1 cellular context compared by ENCODE assay signal in genomic region chr14:68589447-68590232, GRCh38.
TF ChIP-seq lines count a peak whose summit lies in the region.

No MANE protein-coding gene starts in this region.

TF ChIP-seq in H1, 55 proteins besides CTCF, POLR2A, EP300 and RAD21 (continued from another document):
- TF ChIP-seq CEBPB (IDR thresholded peaks at IDR 0.05; ENCODE audit: low read depth, low read length) (no peak), BCL11A (IDR thresholded peaks at IDR 0.05; ENCODE audit: low read depth in 2 of 2, low read length in 2 of 2) (no peak)
TF ChIP-seq in H1: peak in this region for 0.
